ENCODE assay signal across 1 cellular context in genomic region chr1:234961468-234962339, GRCh38.
TF ChIP-seq lines count a peak whose summit lies in the region.

No MANE protein-coding gene starts in this region.

TF ChIP-seq in HepG2, 621 proteins besides CTCF, POLR2A, EP300 and RAD21 (continued from another document and continues in another):
- TF ChIP-seq ZBTB2 (CRISPR knock-in tag; IDR thresholded peaks at IDR 0.05; ENCODE audit: low read depth) (peak; percentile 57; the same call in 1 of the 2 replicates), HDAC1 (CRISPR knock-in tag; IDR thresholded peaks at IDR 0.05) (no peak), ZNF432 (CRISPR knock-in tag; IDR thresholded peaks at IDR 0.05; ENCODE audit: borderline replicate concordance) (no peak), PAXIP1 (CRISPR knock-in tag; conservative IDR thresholded peaks at IDR 0.05) (no peak), KDM5A (IDR thresholded peaks at IDR 0.05; ENCODE audit: borderline replicate concordance, low read length) (no peak), CBFB (CRISPR knock-in tag; IDR thresholded peaks at IDR 0.05) (no peak), CHD4 (IDR thresholded peaks at IDR 0.05; ENCODE audit: borderline replicate concordance, low read length) (no peak), ZNF550 (CRISPR knock-in tag; IDR thresholded peaks at IDR 0.05; ENCODE audit: borderline replicate concordance) (no peak), NAIF1 (CRISPR knock-in tag; IDR thresholded peaks at IDR 0.05; ENCODE audit: borderline replicate concordance) (no peak), ZNF281 (CRISPR knock-in tag; IDR thresholded peaks at IDR 0.05; ENCODE audit: borderline replicate concordance) (no peak), PBX3 (CRISPR knock-in tag; IDR thresholded peaks at IDR 0.05; ENCODE audit: borderline replicate concordance) (no peak), HOXA7 (CRISPR knock-in tag; IDR thresholded peaks at IDR 0.05) (0 out of 2 replicates have a peak, but pooled peaks have one; percentile 70), ZSCAN25 (CRISPR knock-in tag; IDR thresholded peaks at IDR 0.05) (0 out of 2 replicates have a peak, but pooled peaks have one; percentile 12), USF2 (IDR thresholded peaks at IDR 0.05; ENCODE audit: low read depth, low read length) (no peak), USF2 (CRISPR knock-in tag; IDR thresholded peaks at IDR 0.05; ENCODE audit: borderline replicate concordance) (no peak), MYC (CRISPR knock-in tag; IDR thresholded peaks at IDR 0.05; ENCODE audit: borderline replicate concordance) (peak; percentile 32; the same call in 1 of the 2 replicates), ZNF563 (CRISPR knock-in tag; IDR thresholded peaks at IDR 0.05) (no peak), TEF (CRISPR knock-in tag; IDR thresholded peaks at IDR 0.05) (no peak), DPF2 (CRISPR knock-in tag; IDR thresholded peaks at IDR 0.05; ENCODE audit: borderline replicate concordance, low read depth) (no peak), NCOA2 (CRISPR knock-in tag; IDR thresholded peaks at IDR 0.05) (peak; percentile 32; the same call in 1 of the 2 replicates), HMGXB4 (CRISPR knock-in tag; IDR thresholded peaks at IDR 0.05; ENCODE audit: borderline replicate concordance in 1 of 2, low read depth in 1 of 2) (no peak), SRSF1 (optimal IDR thresholded peaks at IDR 0.05; ENCODE audit: low read depth, low read length) (no peak), PRDM15 (CRISPR knock-in tag; IDR thresholded peaks at IDR 0.05) (no peak), SPEN (CRISPR knock-in tag; IDR thresholded peaks at IDR 0.05; ENCODE audit: low read depth) (peak; percentile 27; the same call in 1 of the 2 replicates), ISL2 (CRISPR knock-in tag; IDR thresholded peaks at IDR 0.05) (no peak), RCOR2 (CRISPR knock-in tag; IDR thresholded peaks at IDR 0.05) (no peak), RERE (CRISPR knock-in tag; IDR thresholded peaks at IDR 0.05; ENCODE audit: low read depth) (no peak), ZSCAN20 (CRISPR knock-in tag; IDR thresholded peaks at IDR 0.05; ENCODE audit: borderline replicate concordance) (no peak), ZC3H13 (CRISPR knock-in tag; IDR thresholded peaks at IDR 0.05) (peak; percentile 61; the same call in 1 of the 2 replicates), ZNF547 (CRISPR knock-in tag; IDR thresholded peaks at IDR 0.05) (no peak), NR3C1 (CRISPR knock-in tag; IDR thresholded peaks at IDR 0.05) (no peak), AHR (CRISPR knock-in tag; IDR thresholded peaks at IDR 0.05) (no peak), RBM22 (optimal IDR thresholded peaks at IDR 0.05; ENCODE audit: low read length) (peak; percentile 72)
